Comparison of ENCODE assay signal across 8 cellular contexts in the genomic region with DNA sequence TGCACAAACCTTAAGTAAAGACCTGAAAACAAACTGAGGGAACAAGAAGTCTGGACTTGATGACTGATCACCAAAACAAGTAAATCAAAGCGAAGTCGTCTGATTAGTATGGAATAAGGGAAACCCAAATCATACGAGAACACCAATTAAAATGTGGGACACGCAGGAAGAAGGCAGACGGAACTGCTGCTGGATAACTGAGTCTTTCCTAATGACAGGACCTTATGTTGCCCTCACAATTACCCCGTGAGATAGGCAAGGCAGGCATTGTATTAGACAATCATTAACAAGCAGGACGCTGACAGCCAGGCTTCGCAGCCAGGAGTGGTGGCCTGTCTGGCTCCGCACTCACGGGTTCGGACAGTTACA. TPM values are rescaled to one million over a fixed set of nuclear protein-coding genes. Genes with fewer than 3 reads are reported as not detected.
A peak's percentile ranks its signal among the peaks of the same experiment; 100 is the strongest.
DNase-seq lines count a peak whose midpoint lies in the region; ATAC-seq, FAIRE-seq and TF ChIP-seq lines count a peak whose summit lies in the region.

No MANE protein-coding gene starts in this region.

- peak overlapping the region; percentile 97 for H3K4me3 Mint-ChIP-seq in nephron progenitor cell

- H3K27me3 Mint-ChIP-seq in nephron progenitor cell (ENCODE audit: low read depth, poor library complexity) = no peaks in the 10 kb centered on the region

- no peak for FAIRE-seq in D721Med (lab: Jason Lieb, UNC)

- no peak for ATAC-seq in GM18861 (IDR thresholded peaks at IDR 0.05; ENCODE audit: unreplicated experiment)

- H3K4me1 Mint-ChIP-seq in nephron progenitor cell = peaks cover 25% of the 10 kb centered on the region

- H3K27me3 ChIP-seq in BLaER1 (no peaks in the 10 kb centered on the region), MM.1S (replicated peaks; ENCODE audit: insufficient read depth, low read length) (no peaks in the 10 kb centered on the region), ectodermal cell (ENCODE audit: control insufficient read depth, insufficient read depth, low read length, poor library complexity, severe bottlenecking) (no peaks in the 10 kb centered on the region)

- peak overlapping the region; percentile 82 for H3K4me2 ChIP-seq in BLaER1
- peak overlapping the region; percentile 89 for H3K4me2 ChIP-seq in MM.1S (ENCODE audit: low read depth, low read length)

- TF ChIP-seq CTCF in MM.1S (IDR thresholded peaks at IDR 0.05; ENCODE audit: low read length) (no peak), nephron progenitor cell (IDR thresholded peaks at IDR 0.05) (no peak), D721Med (IDR thresholded peaks at IDR 0.05; ENCODE audit: insufficient read depth, missing control alignments) (no peak)

- 17 to 18% methylated on average over 11 of the region's 11 CpGs for WGBS in ectodermal cell, 2 experiments

- H3K27ac ChIP-seq in BLaER1 (peak overlapping the region; percentile 78), MM.1S (ENCODE audit: low read length) (peak overlapping the region; percentile 52), ectodermal cell (ENCODE audit: insufficient read depth, low read depth, low read length, poor library complexity, severe bottlenecking) (no peak overlapping the region)

- H3K9me3 ChIP-seq in BLaER1 (0 out of 2 replicates have a peak, but pooled peaks cover 8% of the 10 kb centered on the region), MM.1S (replicated peaks; ENCODE audit: insufficient read depth, low read length) (no peaks in the 10 kb centered on the region), ectodermal cell (ENCODE audit: control insufficient read depth, low read length) (no peaks in the 10 kb centered on the region)

- no peaks in the 10 kb centered on the region for H3K9me3 Mint-ChIP-seq in nephron progenitor cell

- peaks cover 6% of the 10 kb centered on the region; the same call in 1 of the 2 replicates for H3K36me3 ChIP-seq in BLaER1
- no peaks in the 10 kb centered on the region for H3K36me3 ChIP-seq in MM.1S (replicated peaks; ENCODE audit: insufficient read depth, low read length)
- no peaks in the 10 kb centered on the region for H3K36me3 ChIP-seq in ectodermal cell (ENCODE audit: control insufficient read depth, insufficient read depth, low read length)

- H2AFZ ChIP-seq in MM.1S (ENCODE audit: low read length) = peak overlapping the region; percentile 75

- peak overlapping the region; percentile 85 for H3K4me3 ChIP-seq in BLaER1
- H3K4me3 ChIP-seq in MM.1S (ENCODE audit: low read length) = peak overlapping the region; percentile 80
- peak overlapping the region; percentile 88 for H3K4me3 ChIP-seq in ectodermal cell (ENCODE audit: insufficient read depth, low read depth, low read length)

- H4K20me1 ChIP-seq in BLaER1 (peaks cover 38% of the 10 kb centered on the region; the same call in 1 of the 2 replicates), MM.1S (ENCODE audit: insufficient read depth, low read length) (no peaks in the 10 kb centered on the region)

- no peaks in the 10 kb centered on the region for H3K9me2 ChIP-seq in MM.1S (replicated peaks; ENCODE audit: insufficient read depth, low read length)

- no peaks in the 10 kb centered on the region for H3K36me3 Mint-ChIP-seq in nephron progenitor cell (ENCODE audit: low read depth)

- peak overlapping the region; percentile 100 for H3K27ac Mint-ChIP-seq in nephron progenitor cell

- DNase-seq in MM.1S (no peak), nephron progenitor cell (no peak), OCI-M1 (lab: John Stamatoyannopoulos, UW) (no peak), D721Med (ENCODE audit: insufficient read length, low spot score) (no peak)
- no peak for DNase-seq in activated CD4-positive, alpha-beta T cell treated with anti-CD3 and anti-CD28 coated beads, Interleukin-2, amount 50 U/mL, for 1 hour

- H3K9ac ChIP-seq in BLaER1 (peak overlapping the region; percentile 81), MM.1S (ENCODE audit: low read length) (peak overlapping the region; percentile 69)

- H3K4me1 ChIP-seq in BLaER1 (peaks cover 20% of the 10 kb centered on the region), MM.1S (ENCODE audit: low read length) (peaks cover 11% of the 10 kb centered on the region; the same call in 1 of the 2 replicates), ectodermal cell (ENCODE audit: control insufficient read depth, insufficient read depth, low read length) (peaks cover 3% of the 10 kb centered on the region)

- 0 out of 2 replicates have a peak, but pooled peaks cover 12% of the 10 kb centered on the region for H3F3A ChIP-seq in MM.1S (ENCODE audit: insufficient read depth, low read length)

- peaks cover 39% of the 10 kb centered on the region for H3K79me2 ChIP-seq in MM.1S (ENCODE audit: low read length)

RNA-seq across cellular contexts. Expression of a gene that starts 0.6 kb away (rescaled TPM):
- 13.2 TPM for polyA plus RNA-seq in ectodermal cell (2013, experiment 1 of 4)
- 15.0 TPM for polyA plus RNA-seq in ectodermal cell (2013, experiment 2 of 4)
- polyA plus RNA-seq in ectodermal cell (2013, experiment 3 of 4) = 14.6 TPM
- polyA plus RNA-seq in ectodermal cell (2013, experiment 4 of 4) = 14.9 TPM

RNA-seq across cellular contexts. Expression of a gene that starts 17.9 kb away (rescaled TPM):
- polyA plus RNA-seq in ectodermal cell (2013, experiment 1 of 4) = 360 TPM
- 367 TPM for polyA plus RNA-seq in ectodermal cell (2013, experiment 2 of 4)
- 282 TPM for polyA plus RNA-seq in ectodermal cell (2013, experiment 3 of 4)
- 323 TPM for polyA plus RNA-seq in ectodermal cell (2013, experiment 4 of 4)

RNA-seq across cellular contexts. Expression of a gene that starts 46.9 kb away (rescaled TPM):
- polyA plus RNA-seq in ectodermal cell (2013, experiment 1 of 4) = 541 TPM
- polyA plus RNA-seq in ectodermal cell (2013, experiment 2 of 4) = 496 TPM
- polyA plus RNA-seq in ectodermal cell (2013, experiment 3 of 4) = 369 TPM
- polyA plus RNA-seq in ectodermal cell (2013, experiment 4 of 4) = 382 TPM

RNA-seq across cellular contexts. Expression of a gene that starts 47.4 kb away (rescaled TPM):
- 226 TPM for polyA plus RNA-seq in ectodermal cell (2013, experiment 1 of 4)
- polyA plus RNA-seq in ectodermal cell (2013, experiment 2 of 4) = 209 TPM
- polyA plus RNA-seq in ectodermal cell (2013, experiment 3 of 4) = 211 TPM
- 210 TPM for polyA plus RNA-seq in ectodermal cell (2013, experiment 4 of 4)
